Comparison of ENCODE assay signal across 2 cellular contexts in genomic region chr2:79982445-79982844, GRCh38.
A peak's percentile ranks its signal among the peaks of the same experiment; 100 is the strongest.
TF ChIP-seq lines count a peak whose summit lies in the region.

No MANE protein-coding gene starts in this region.

TF ChIP-seq in IMR-90, 13 proteins besides CTCF, POLR2A, EP300 and RAD21 (continued from another document):
- TF ChIP-seq ELK1 (IDR thresholded peaks at IDR 0.05; ENCODE audit: borderline replicate concordance, low read depth, low read length) (no peak), NFE2L2 (IDR thresholded peaks at IDR 0.05; ENCODE audit: low read depth, low read length) (no peak), BHLHE40 (IDR thresholded peaks at IDR 0.05; ENCODE audit: low read depth, low read length) (no peak), CEBPB (IDR thresholded peaks at IDR 0.05; ENCODE audit: low read depth, low read length) (no peak), RCOR1 (IDR thresholded peaks at IDR 0.05; ENCODE audit: insufficient replicate concordance, low read length) (no peak), USF2 (IDR thresholded peaks at IDR 0.05; ENCODE audit: low read depth, low read length) (no peak), MXI1 (IDR thresholded peaks at IDR 0.05; ENCODE audit: borderline replicate concordance, low read depth, low read length) (no peak), CHD1 (IDR thresholded peaks at IDR 0.05; ENCODE audit: low read depth, low read length) (no peak), RFX5 (IDR thresholded peaks at IDR 0.05; ENCODE audit: low read depth, low read length) (no peak)

TF ChIP-seq in K562, 482 proteins besides CTCF, POLR2A, EP300 and RAD21 (continues in another document):
- TF ChIP-seq ETS1 (conservative IDR thresholded peaks at IDR 0.05; ENCODE audit: control insufficient read depth, low read depth, low read length) (no peak), HNRNPLL (IDR thresholded peaks at IDR 0.05; ENCODE audit: low read depth, low read length, poor library complexity, severe bottlenecking) (no peak), ZNF79 (CRISPR knock-in tag; IDR thresholded peaks at IDR 0.05; ENCODE audit: low read depth) (no peak), NCOA2 (IDR thresholded peaks at IDR 0.05; ENCODE audit: partially characterized antibody in 2 of 2) (peak in 1 of 2 experiments; percentile 10), RREB1 (CRISPR knock-in tag; IDR thresholded peaks at IDR 0.05) (no peak), ZFX (CRISPR knock-in tag; IDR thresholded peaks at IDR 0.05) (no peak), ZKSCAN1 (IDR thresholded peaks at IDR 0.05; ENCODE audit: low read depth, low read length) (peak; percentile 94), ZNF384 (IDR thresholded peaks at IDR 0.05; ENCODE audit: low read depth, low read length) (peak; percentile 53; the same call in 1 of the 2 replicates), SMC3 (conservative IDR thresholded peaks at IDR 0.05; ENCODE audit: insufficient read depth, low read depth, low read length) (0 out of 2 replicates have a peak, but pooled peaks have one; percentile 23), ZHX1 (conservative IDR thresholded peaks at IDR 0.05; ENCODE audit: low read length) (no peak), MCM7 (IDR thresholded peaks at IDR 0.05) (no peak), HMGXB4 (CRISPR knock-in tag; IDR thresholded peaks at IDR 0.05) (no peak), E2F3 (CRISPR knock-in tag; IDR thresholded peaks at IDR 0.05) (no peak), RCOR1 (IDR thresholded peaks at IDR 0.05; ENCODE audit: borderline replicate concordance in 1 of 2, low read depth in 2 of 2, low read length in 2 of 2) (no peak), CTCFL (IDR thresholded peaks at IDR 0.05; ENCODE audit: borderline replicate concordance, insufficient read depth, low read depth, low read length, poor library complexity, severe bottlenecking) (peak; percentile 11), PHF20 (IDR thresholded peaks at IDR 0.05; ENCODE audit: partially characterized antibody) (no peak), EGR1 (conservative IDR thresholded peaks at IDR 0.05) (no peak), ZNF274 (IDR thresholded peaks at IDR 0.05; ENCODE audit: borderline replicate concordance, low read depth, low read length) (no peak), PBX2 (CRISPR knock-in tag; IDR thresholded peaks at IDR 0.05; ENCODE audit: low read depth) (no peak), PBX2 (tag; conservative IDR thresholded peaks at IDR 0.05; ENCODE audit: low read depth) (no peak), SETDB1 (IDR thresholded peaks at IDR 0.05; ENCODE audit: low read length) (no peak), BCLAF1 (IDR thresholded peaks at IDR 0.05; ENCODE audit: borderline replicate concordance in 1 of 2, control insufficient read depth in 1 of 2, low read depth in 2 of 2, low read length in 1 of 2) (no peak), THAP7 (CRISPR knock-in tag; IDR thresholded peaks at IDR 0.05) (no peak), TRIM24 (IDR thresholded peaks at IDR 0.05) (no peak), ZFPM2 (CRISPR knock-in tag; IDR thresholded peaks at IDR 0.05) (no peak), STAT6 (CRISPR knock-in tag; IDR thresholded peaks at IDR 0.05) (no peak), EP400 (IDR thresholded peaks at IDR 0.05) (no peak)
